8 cellular contexts compared by ENCODE assay signal in genomic region chr19:35693835-35694599, GRCh38. TPM values are rescaled to one million over a fixed set of nuclear protein-coding genes. Genes with fewer than 3 reads are reported as not detected.
DNase-seq lines count a peak whose midpoint lies in the region; ATAC-seq and TF ChIP-seq lines count a peak whose summit lies in the region.

No MANE protein-coding gene starts in this region.

- POLR2A ChIA-PET in BJ (lab: Charles Lee) = no interaction called here

- no peaks in the 10 kb centered on the region for H3K9me3 ChIP-seq in lower lobe of right lung

- no peaks in the 10 kb centered on the region for H3K4me1 ChIP-seq in lower lobe of right lung

- H3K27me3 ChIP-seq in BJ (ENCODE audit: control insufficient read depth, insufficient read depth, low read length) (peaks cover 2% of the 10 kb centered on the region), lower lobe of right lung (ENCODE audit: low read depth) (no peaks in the 10 kb centered on the region)

- intact Hi-C loops in lower lobe of right lung (cut with DNase I) = no loop called here

- H3K36me3 ChIP-seq in BJ (ENCODE audit: control insufficient read depth, insufficient read depth, low read length) (no peaks in the 10 kb centered on the region), lower lobe of right lung (no peaks in the 10 kb centered on the region)

- ATAC-seq in GM19328 (IDR thresholded peaks at IDR 0.05; ENCODE audit: unreplicated experiment) (peak; percentile 62), HG03521 (IDR thresholded peaks at IDR 0.05; ENCODE audit: unreplicated experiment) (peak; percentile 74), lower lobe of right lung (peak; percentile 100)

- CTCF ChIA-PET in BJ (lab: Yijun Ruan, JAX) = interaction anchor here (0.8 to 3.2 kb wide), 14 partner anchors 9 to 239 kb away, joined by 3 to 30 read pairs (median 4); partner anchors contain the start of genes PRODH2 and ZBTB32

- H3K27ac ChIP-seq in coronary artery (no peak overlapping the region), lower lobe of right lung (no peak overlapping the region)

- TF ChIP-seq CTCF in BJ (IDR thresholded peaks at IDR 0.05; ENCODE audit: insufficient read depth, low read depth, low read length) (peak; percentile 99), coronary artery (IDR thresholded peaks at IDR 0.05) (peak; percentile 88), lower lobe of right lung (IDR thresholded peaks at IDR 0.05) (peak; percentile 92)

- DNase-seq in BJ (ENCODE audit: low read depth) (no peak), NCI-H526 treated with DMSO at 0.1 percent for 48 hours (lab: John Stamatoyannopoulos, UW) (peak; percentile 88), coronary artery (ENCODE audit: low spot score) (peak; percentile 82), lower lobe of right lung (peak; percentile 90)
- peak; percentile 94 for DNase-seq in activated CD4-positive, alpha-beta T cell treated with anti-CD3 and anti-CD28 coated beads for 48 hours
- peak; percentile 88 for DNase-seq in stimulated activated CD8-positive, alpha-beta memory T cell treated with anti-CD3 and anti-CD28 coated beads, Interleukin-15, amount 100 ng/mL, for 1 hour (ENCODE audit: low read depth)

- H3K4me3 ChIP-seq in BJ (ENCODE audit: low read depth, low read length) (no peak overlapping the region), coronary artery (no peak overlapping the region), lower lobe of right lung (no peak overlapping the region)

RNA-seq across cellular contexts. Expression of gene ZBTB32, which starts 10.3 kb away (rescaled TPM):
- polyA plus RNA-seq in BJ (2011; rRNA removed) = not detected in 2 replicates
- not detected in 2 replicates for polyA minus RNA-seq in BJ (2011; rRNA and poly(A)+ RNA removed)
- total RNA-seq in lower lobe of right lung = 0.21 TPM

RNA-seq across cellular contexts. Expression of gene KMT2B, which starts 23.8 kb away (rescaled TPM):
- polyA plus RNA-seq in BJ (2011; rRNA removed) = 6.1 and 13.3 TPM in 2 replicates
- polyA minus RNA-seq in BJ (2011; rRNA and poly(A)+ RNA removed) = 7.3 and 9.8 TPM in 2 replicates
- 37.2 TPM for total RNA-seq in lower lobe of right lung

RNA-seq across cellular contexts. Expression of gene UPK1A, which starts 27.7 kb away (rescaled TPM):
- 0.17 and 0.39 TPM in 2 replicates for polyA plus RNA-seq in BJ (2011; rRNA removed)
- 0.26 TPM in 1 of 2 replicates, not detected in the other for polyA minus RNA-seq in BJ (2011; rRNA and poly(A)+ RNA removed)
- total RNA-seq in lower lobe of right lung = not detected

RNA-seq across cellular contexts. Expression of gene COX6B1, which starts 45.9 kb away (rescaled TPM):
- 463 and 510 TPM in 2 replicates for polyA plus RNA-seq in BJ (2011; rRNA removed)
- 187 and 341 TPM in 2 replicates for polyA minus RNA-seq in BJ (2011; rRNA and poly(A)+ RNA removed)
- 267 TPM for total RNA-seq in lower lobe of right lung

RNA-seq across cellular contexts. Expression of gene IGFLR1, which starts 48.2 kb away (rescaled TPM):
- polyA plus RNA-seq in BJ (2011; rRNA removed) = 1.1 and 1.9 TPM in 2 replicates
- polyA minus RNA-seq in BJ (2011; rRNA and poly(A)+ RNA removed) = 0.15 and 2.1 TPM in 2 replicates
- 17.1 TPM for total RNA-seq in lower lobe of right lung
